Comparison of ENCODE assay signal across 1 cellular context in the genomic region with DNA sequence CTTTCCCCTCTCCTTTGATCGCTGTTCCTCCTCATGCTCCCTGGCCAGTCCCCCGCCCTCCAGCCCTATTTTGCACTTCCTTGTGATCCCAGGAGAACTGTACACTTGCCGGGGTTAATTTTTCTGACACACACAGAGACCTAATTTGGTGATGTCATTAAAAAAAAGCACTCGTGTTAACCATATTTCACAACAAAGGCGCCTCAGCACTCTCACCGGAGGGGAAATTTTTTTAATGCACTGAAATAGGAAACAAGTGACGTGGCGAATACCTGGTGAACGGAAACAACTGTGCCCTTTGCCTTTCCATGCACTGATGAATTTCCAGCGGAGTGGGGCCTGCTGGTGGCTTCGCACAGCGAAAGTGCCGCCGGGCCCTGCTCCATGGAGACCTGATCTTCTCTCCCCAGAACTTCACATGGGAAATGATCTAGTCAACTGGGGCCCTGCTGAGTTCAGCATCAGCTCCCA.
TF ChIP-seq lines count a peak whose summit lies in the region.

No MANE protein-coding gene starts in this region.

TF ChIP-seq in GM12878, 131 proteins besides CTCF, POLR2A, EP300 and RAD21 (continued from another document and continues in another):
- TF ChIP-seq, protein P1, sequence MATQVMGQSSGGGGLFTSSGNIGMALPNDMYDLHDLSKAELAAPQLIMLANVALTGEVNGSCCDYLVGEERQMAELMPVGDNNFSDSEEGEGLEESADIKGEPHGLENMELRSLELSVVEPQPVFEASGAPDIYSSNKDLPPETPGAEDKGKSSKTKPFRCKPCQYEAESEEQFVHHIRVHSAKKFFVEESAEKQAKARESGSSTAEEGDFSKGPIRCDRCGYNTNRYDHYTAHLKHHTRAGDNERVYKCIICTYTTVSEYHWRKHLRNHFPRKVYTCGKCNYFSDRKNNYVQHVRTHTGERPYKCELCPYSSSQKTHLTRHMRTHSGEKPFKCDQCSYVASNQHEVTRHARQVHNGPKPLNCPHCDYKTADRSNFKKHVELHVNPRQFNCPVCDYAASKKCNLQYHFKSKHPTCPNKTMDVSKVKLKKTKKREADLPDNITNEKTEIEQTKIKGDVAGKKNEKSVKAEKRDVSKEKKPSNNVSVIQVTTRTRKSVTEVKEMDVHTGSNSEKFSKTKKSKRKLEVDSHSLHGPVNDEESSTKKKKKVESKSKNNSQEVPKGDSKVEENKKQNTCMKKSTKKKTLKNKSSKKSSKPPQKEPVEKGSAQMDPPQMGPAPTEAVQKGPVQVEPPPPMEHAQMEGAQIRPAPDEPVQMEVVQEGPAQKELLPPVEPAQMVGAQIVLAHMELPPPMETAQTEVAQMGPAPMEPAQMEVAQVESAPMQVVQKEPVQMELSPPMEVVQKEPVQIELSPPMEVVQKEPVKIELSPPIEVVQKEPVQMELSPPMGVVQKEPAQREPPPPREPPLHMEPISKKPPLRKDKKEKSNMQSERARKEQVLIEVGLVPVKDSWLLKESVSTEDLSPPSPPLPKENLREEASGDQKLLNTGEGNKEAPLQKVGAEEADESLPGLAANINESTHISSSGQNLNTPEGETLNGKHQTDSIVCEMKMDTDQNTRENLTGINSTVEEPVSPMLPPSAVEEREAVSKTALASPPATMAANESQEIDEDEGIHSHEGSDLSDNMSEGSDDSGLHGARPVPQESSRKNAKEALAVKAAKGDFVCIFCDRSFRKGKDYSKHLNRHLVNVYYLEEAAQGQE (IDR thresholded peaks at IDR 0.05; ENCODE audit: low read depth, low read length): no peak
- no peak for TF ChIP-seq CHD1 (IDR thresholded peaks at IDR 0.05; ENCODE audit: low read depth, low read length)
- TF ChIP-seq RBBP5 (conservative IDR thresholded peaks at IDR 0.05): no peak
- TF ChIP-seq ASH2L (IDR thresholded peaks at IDR 0.05; ENCODE audit: borderline replicate concordance, low read depth): no peak
- TF ChIP-seq TCF3 (IDR thresholded peaks at IDR 0.05; ENCODE audit: borderline replicate concordance, insufficient read depth, low read depth, low read length): no peak
- TF ChIP-seq EGR1 (IDR thresholded peaks at IDR 0.05; ENCODE audit: borderline replicate concordance in 1 of 2, low read depth in 2 of 2, low read length in 2 of 2): no peak
- TF ChIP-seq GABPA (IDR thresholded peaks at IDR 0.05; ENCODE audit: low read depth): no peak
- no peak for TF ChIP-seq BRCA1 (IDR thresholded peaks at IDR 0.05; ENCODE audit: low read depth, low read length)
- no peak for TF ChIP-seq SUZ12 (IDR thresholded peaks at IDR 0.05; ENCODE audit: unreplicated experiment)
- peak; percentile 80 to 86 for TF ChIP-seq IKZF2 (IDR thresholded peaks at IDR 0.05)
- no peak for TF ChIP-seq KLF5 (IDR thresholded peaks at IDR 0.05; ENCODE audit: partially characterized antibody)
- no peak for TF ChIP-seq SUPT20H (IDR thresholded peaks at IDR 0.05; ENCODE audit: borderline replicate concordance, control insufficient read depth, low read depth, low read length)
- no peak for TF ChIP-seq TCF12 (IDR thresholded peaks at IDR 0.05; ENCODE audit: low read depth, low read length)
- TF ChIP-seq, protein P2, sequence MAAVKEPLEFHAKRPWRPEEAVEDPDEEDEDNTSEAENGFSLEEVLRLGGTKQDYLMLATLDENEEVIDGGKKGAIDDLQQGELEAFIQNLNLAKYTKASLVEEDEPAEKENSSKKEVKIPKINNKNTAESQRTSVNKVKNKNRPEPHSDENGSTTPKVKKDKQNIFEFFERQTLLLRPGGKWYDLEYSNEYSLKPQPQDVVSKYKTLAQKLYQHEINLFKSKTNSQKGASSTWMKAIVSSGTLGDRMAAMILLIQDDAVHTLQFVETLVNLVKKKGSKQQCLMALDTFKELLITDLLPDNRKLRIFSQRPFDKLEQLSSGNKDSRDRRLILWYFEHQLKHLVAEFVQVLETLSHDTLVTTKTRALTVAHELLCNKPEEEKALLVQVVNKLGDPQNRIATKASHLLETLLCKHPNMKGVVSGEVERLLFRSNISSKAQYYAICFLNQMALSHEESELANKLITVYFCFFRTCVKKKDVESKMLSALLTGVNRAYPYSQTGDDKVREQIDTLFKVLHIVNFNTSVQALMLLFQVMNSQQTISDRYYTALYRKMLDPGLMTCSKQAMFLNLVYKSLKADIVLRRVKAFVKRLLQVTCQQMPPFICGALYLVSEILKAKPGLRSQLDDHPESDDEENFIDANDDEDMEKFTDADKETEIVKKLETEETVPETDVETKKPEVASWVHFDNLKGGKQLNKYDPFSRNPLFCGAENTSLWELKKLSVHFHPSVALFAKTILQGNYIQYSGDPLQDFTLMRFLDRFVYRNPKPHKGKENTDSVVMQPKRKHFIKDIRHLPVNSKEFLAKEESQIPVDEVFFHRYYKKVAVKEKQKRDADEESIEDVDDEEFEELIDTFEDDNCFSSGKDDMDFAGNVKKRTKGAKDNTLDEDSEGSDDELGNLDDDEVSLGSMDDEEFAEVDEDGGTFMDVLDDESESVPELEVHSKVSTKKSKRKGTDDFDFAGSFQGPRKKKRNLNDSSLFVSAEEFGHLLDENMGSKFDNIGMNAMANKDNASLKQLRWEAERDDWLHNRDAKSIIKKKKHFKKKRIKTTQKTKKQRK (IDR thresholded peaks at IDR 0.05; ENCODE audit: low read depth, low read length): no peak
- TF ChIP-seq, protein P3, sequence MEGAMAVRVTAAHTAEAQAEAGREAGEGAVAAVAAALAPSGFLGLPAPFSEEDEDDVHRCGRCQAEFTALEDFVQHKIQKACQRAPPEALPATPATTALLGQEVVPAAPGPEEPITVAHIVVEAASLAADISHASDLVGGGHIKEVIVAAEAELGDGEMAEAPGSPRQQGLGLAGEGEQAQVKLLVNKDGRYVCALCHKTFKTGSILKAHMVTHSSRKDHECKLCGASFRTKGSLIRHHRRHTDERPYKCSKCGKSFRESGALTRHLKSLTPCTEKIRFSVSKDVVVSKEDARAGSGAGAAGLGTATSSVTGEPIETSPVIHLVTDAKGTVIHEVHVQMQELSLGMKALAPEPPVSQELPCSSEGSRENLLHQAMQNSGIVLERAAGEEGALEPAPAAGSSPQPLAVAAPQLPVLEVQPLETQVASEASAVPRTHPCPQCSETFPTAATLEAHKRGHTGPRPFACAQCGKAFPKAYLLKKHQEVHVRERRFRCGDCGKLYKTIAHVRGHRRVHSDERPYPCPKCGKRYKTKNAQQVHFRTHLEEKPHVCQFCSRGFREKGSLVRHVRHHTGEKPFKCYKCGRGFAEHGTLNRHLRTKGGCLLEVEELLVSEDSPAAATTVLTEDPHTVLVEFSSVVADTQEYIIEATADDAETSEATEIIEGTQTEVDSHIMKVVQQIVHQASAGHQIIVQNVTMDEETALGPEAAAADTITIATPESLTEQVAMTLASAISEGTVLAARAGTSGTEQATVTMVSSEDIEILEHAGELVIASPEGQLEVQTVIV (IDR thresholded peaks at IDR 0.05; ENCODE audit: borderline replicate concordance, partially characterized antibody): no peak
- TF ChIP-seq CREB1 (IDR thresholded peaks at IDR 0.05; ENCODE audit: low read depth): peak; percentile 64; the same call in 1 of the 2 replicates
- TF ChIP-seq NR2C2 (IDR thresholded peaks at IDR 0.05; ENCODE audit: borderline replicate concordance, control insufficient read depth, insufficient read length, low read depth): no peak
- no peak for TF ChIP-seq ZNF622 (IDR thresholded peaks at IDR 0.05)
- TF ChIP-seq SREBF1 (IDR thresholded peaks at IDR 0.05; ENCODE audit: low read length): no peak
- peak; percentile 71 for TF ChIP-seq ZNF384 (IDR thresholded peaks at IDR 0.05; ENCODE audit: borderline replicate concordance, low read depth, low read length)
- TF ChIP-seq LARP7 (IDR thresholded peaks at IDR 0.05): no peak
- TF ChIP-seq NFIC (IDR thresholded peaks at IDR 0.05; ENCODE audit: low read depth, low read length): peak; percentile 39; the same call in 1 of the 2 replicates
- no peak for TF ChIP-seq HDAC6 (IDR thresholded peaks at IDR 0.05; ENCODE audit: unreplicated experiment)
- TF ChIP-seq MYC (IDR thresholded peaks at IDR 0.05; ENCODE audit: insufficient read depth, insufficient read length, insufficient replicate concordance, low read length, severe bottlenecking): no peak
- TF ChIP-seq FOXM1 (IDR thresholded peaks at IDR 0.05; ENCODE audit: low read depth, low read length): no peak
- TF ChIP-seq SP1 (IDR thresholded peaks at IDR 0.05; ENCODE audit: low read depth, low read length): no peak
- TF ChIP-seq EED (IDR thresholded peaks at IDR 0.05; ENCODE audit: low read depth): peak; percentile 80
- TF ChIP-seq NBN (IDR thresholded peaks at IDR 0.05): no peak
- TF ChIP-seq STAT3 (IDR thresholded peaks at IDR 0.05; ENCODE audit: low read depth, low read length): no peak
- TF ChIP-seq ETV6 (conservative IDR thresholded peaks at IDR 0.05 in 1 of 2, IDR thresholded peaks at IDR 0.05 in 1 of 2; ENCODE audit: borderline replicate concordance in 1 of 2, low read depth in 1 of 2): peak in 1 of 2 experiments; percentile 85; a peak in 2 of 4 replicates
- peak; percentile 66 for TF ChIP-seq DPF2 (IDR thresholded peaks at IDR 0.05)
- TF ChIP-seq, protein P4, sequence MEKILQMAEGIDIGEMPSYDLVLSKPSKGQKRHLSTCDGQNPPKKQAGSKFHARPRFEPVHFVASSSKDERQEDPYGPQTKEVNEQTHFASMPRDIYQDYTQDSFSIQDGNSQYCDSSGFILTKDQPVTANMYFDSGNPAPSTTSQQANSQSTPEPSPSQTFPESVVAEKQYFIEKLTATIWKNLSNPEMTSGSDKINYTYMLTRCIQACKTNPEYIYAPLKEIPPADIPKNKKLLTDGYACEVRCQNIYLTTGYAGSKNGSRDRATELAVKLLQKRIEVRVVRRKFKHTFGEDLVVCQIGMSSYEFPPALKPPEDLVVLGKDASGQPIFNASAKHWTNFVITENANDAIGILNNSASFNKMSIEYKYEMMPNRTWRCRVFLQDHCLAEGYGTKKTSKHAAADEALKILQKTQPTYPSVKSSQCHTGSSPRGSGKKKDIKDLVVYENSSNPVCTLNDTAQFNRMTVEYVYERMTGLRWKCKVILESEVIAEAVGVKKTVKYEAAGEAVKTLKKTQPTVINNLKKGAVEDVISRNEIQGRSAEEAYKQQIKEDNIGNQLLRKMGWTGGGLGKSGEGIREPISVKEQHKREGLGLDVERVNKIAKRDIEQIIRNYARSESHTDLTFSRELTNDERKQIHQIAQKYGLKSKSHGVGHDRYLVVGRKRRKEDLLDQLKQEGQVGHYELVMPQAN (conservative IDR thresholded peaks at IDR 0.05): no peak
- no peak for TF ChIP-seq CHD4 (IDR thresholded peaks at IDR 0.05)
- TF ChIP-seq, protein P5, sequence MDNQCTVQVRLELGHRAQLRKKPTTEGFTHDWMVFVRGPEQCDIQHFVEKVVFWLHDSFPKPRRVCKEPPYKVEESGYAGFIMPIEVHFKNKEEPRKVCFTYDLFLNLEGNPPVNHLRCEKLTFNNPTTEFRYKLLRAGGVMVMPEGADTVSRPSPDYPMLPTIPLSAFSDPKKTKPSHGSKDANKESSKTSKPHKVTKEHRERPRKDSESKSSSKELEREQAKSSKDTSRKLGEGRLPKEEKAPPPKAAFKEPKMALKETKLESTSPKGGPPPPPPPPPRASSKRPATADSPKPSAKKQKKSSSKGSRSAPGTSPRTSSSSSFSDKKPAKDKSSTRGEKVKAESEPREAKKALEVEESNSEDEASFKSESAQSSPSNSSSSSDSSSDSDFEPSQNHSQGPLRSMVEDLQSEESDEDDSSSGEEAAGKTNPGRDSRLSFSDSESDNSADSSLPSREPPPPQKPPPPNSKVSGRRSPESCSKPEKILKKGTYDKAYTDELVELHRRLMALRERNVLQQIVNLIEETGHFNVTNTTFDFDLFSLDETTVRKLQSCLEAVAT (IDR thresholded peaks at IDR 0.05): peak; percentile 57; the same call in 1 of the 2 replicates
- TF ChIP-seq SREBF2 (IDR thresholded peaks at IDR 0.05; ENCODE audit: low read length): no peak
- no peak for TF ChIP-seq SIN3A (IDR thresholded peaks at IDR 0.05; ENCODE audit: low read depth, low read length)
- TF ChIP-seq TAF1 (IDR thresholded peaks at IDR 0.05; ENCODE audit: borderline replicate concordance, low read depth, low read length): no peak
- TF ChIP-seq, protein P6, sequence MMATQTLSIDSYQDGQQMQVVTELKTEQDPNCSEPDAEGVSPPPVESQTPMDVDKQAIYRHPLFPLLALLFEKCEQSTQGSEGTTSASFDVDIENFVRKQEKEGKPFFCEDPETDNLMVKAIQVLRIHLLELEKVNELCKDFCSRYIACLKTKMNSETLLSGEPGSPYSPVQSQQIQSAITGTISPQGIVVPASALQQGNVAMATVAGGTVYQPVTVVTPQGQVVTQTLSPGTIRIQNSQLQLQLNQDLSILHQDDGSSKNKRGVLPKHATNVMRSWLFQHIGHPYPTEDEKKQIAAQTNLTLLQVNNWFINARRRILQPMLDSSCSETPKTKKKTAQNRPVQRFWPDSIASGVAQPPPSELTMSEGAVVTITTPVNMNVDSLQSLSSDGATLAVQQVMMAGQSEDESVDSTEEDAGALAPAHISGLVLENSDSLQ (IDR thresholded peaks at IDR 0.05): peak; percentile 25; the same call in 1 of the 2 replicates
- no peak for TF ChIP-seq YBX1 (IDR thresholded peaks at IDR 0.05)
- TF ChIP-seq, protein P7, sequence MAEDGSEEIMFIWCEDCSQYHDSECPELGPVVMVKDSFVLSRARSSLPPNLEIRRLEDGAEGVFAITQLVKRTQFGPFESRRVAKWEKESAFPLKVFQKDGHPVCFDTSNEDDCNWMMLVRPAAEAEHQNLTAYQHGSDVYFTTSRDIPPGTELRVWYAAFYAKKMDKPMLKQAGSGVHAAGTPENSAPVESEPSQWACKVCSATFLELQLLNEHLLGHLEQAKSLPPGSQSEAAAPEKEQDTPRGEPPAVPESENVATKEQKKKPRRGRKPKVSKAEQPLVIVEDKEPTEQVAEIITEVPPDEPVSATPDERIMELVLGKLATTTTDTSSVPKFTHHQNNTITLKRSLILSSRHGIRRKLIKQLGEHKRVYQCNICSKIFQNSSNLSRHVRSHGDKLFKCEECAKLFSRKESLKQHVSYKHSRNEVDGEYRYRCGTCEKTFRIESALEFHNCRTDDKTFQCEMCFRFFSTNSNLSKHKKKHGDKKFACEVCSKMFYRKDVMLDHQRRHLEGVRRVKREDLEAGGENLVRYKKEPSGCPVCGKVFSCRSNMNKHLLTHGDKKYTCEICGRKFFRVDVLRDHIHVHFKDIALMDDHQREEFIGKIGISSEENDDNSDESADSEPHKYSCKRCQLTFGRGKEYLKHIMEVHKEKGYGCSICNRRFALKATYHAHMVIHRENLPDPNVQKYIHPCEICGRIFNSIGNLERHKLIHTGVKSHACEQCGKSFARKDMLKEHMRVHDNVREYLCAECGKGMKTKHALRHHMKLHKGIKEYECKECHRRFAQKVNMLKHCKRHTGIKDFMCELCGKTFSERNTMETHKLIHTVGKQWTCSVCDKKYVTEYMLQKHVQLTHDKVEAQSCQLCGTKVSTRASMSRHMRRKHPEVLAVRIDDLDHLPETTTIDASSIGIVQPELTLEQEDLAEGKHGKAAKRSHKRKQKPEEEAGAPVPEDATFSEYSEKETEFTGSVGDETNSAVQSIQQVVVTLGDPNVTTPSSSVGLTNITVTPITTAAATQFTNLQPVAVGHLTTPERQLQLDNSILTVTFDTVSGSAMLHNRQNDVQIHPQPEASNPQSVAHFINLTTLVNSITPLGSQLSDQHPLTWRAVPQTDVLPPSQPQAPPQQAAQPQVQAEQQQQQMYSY (CRISPR knock-in tag; IDR thresholded peaks at IDR 0.05): no peak
- TF ChIP-seq TARDBP (IDR thresholded peaks at IDR 0.05; ENCODE audit: borderline replicate concordance): no peak
